ENCODE assay signal across 9 cellular contexts in the genomic region with DNA sequence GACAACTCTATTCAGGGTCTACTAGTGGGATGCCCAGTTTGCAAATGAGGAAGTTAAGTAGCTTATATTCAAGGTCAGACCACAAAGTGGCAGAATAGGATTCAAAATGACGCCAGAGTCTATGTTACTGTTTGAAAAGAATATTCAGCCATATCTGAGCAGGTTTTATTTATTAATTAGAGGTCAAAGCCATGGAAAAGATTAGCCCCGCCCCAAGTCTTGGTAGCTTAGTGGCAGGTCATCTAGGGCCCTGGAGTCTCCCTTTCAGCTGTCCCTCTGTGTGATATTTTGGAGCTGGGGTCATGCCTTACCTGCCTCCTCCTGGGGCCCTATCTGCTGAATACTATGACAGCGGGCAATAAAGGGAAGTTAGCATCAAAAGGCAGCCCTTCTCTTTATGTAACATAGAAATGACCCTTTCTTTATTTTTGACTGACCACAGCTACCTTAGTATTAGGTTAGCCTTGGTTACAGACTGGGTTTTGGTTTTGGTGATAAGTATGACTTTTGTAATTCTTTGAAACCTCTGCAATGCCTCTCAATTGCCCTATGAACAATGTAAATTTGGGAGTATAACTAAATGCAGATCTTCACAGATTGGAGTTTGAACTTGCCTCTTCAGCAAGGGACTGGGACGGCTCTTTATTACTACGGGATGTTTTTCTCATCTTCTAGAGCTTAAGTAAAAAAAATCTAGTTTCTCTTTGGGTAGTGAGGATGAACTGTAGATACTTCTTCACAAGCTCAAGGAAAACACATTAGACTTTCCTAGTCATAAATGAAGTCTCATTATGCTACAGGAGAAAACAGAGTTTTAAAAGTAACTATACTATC.
DNase-seq lines count a peak whose midpoint lies in the region; ATAC-seq and TF ChIP-seq lines count a peak whose summit lies in the region.
"Had no signal": no experiment of that assay in that cellular context is flagged by ENCODE, and none has a peak within 500 bp of the region (broad histone marks: within the 10 kb centered on the region; RNA-seq: fewer than 3 reads in every experiment).

No MANE protein-coding gene starts in this region.

- 79% methylated on average over 5 of the region's 5 CpGs for WGBS in suprapubic skin

- H3K27ac Mint-ChIP-seq in CD4-positive, CD25-positive, alpha-beta regulatory T cell, result peak overlapping the region; percentile 76 to 95 (median 91)

- H3K36me3 Mint-ChIP-seq in CD4-positive, CD25-positive, alpha-beta regulatory T cell, result no peaks in the 10 kb centered on the region
- H3K36me3 Mint-ChIP-seq in activated T-cell treated with anti-CD3 and anti-CD28 coated beads, Interleukin-2, amount 50 U/mL, for 4 hours (ENCODE audit: insufficient read depth), result peaks cover 3% of the 10 kb centered on the region

- H3K9me3 ChIP-seq in CD4-positive, CD25-positive, alpha-beta regulatory T cell (ENCODE audit: control insufficient read depth in 2 of 2, low read length in 2 of 2), result no peaks in the 10 kb centered on the region
- H3K9me3 ChIP-seq in suprapubic skin, result no peaks in the 10 kb centered on the region

- peak in 1 of 3 donors; percentile 53 for DNase-seq in CD4-positive, CD25-positive, alpha-beta regulatory T cell
- DNase-seq in activated T-cell treated with anti-CD3 and anti-CD28 coated beads, Interleukin-2, amount 50 U/mL, for 4 hours, result no peak
- DNase-seq in NCI-H526 (lab: John Stamatoyannopoulos, UW), result no peak
- no peak for DNase-seq in NCI-H2196 (lab: John Stamatoyannopoulos, UW; ENCODE audit: unreplicated experiment)
- DNase-seq in suprapubic skin (ENCODE audit: low spot score in 2 of 2), result no peak
- DNase-seq: NCI-H2171 treated with DMSO at 0.1 percent for 48 hours had no signal

- no peak for TF ChIP-seq POLR2A in suprapubic skin (IDR thresholded peaks at IDR 0.05)

- peak overlapping the region; percentile 80 for H3K27ac ChIP-seq in CD4-positive, CD25-positive, alpha-beta regulatory T cell (ENCODE audit: insufficient read depth, low read length, poor library complexity, severe bottlenecking)
- H3K27ac ChIP-seq in suprapubic skin, result no peak overlapping the region

- H3K4me3 Mint-ChIP-seq in CD4-positive, CD25-positive, alpha-beta regulatory T cell, result peak overlapping the region; percentile 13 to 51 (median 49)
- peak overlapping the region; percentile 53 for H3K4me3 Mint-ChIP-seq in activated T-cell treated with anti-CD3 and anti-CD28 coated beads, Interleukin-2, amount 50 U/mL, for 4 hours

- TF ChIP-seq CTCF in suprapubic skin (IDR thresholded peaks at IDR 0.05), result no peak

- peaks cover 45% of the 10 kb centered on the region for H3K4me1 ChIP-seq in CD4-positive, CD25-positive, alpha-beta regulatory T cell (ENCODE audit: control insufficient read depth, insufficient read depth, low read length, poor library complexity, severe bottlenecking)
- H3K4me1 ChIP-seq in suprapubic skin, result no peaks in the 10 kb centered on the region

- H3K9me3 Mint-ChIP-seq in CD4-positive, CD25-positive, alpha-beta regulatory T cell, result peaks cover 0 to 5% (median 1%) of the 10 kb centered on the region in 7 donors
- peaks cover 5% of the 10 kb centered on the region for H3K9me3 Mint-ChIP-seq in activated T-cell treated with anti-CD3 and anti-CD28 coated beads, Interleukin-2, amount 50 U/mL, for 4 hours

- ATAC-seq in CD4-positive, CD25-positive, alpha-beta regulatory T cell (ENCODE audit: low read depth in 2 of 2), result no peak
- ATAC-seq in GM19372 (IDR thresholded peaks at IDR 0.05; ENCODE audit: low read depth, unreplicated experiment) (peak; percentile 34), HG03521 (IDR thresholded peaks at IDR 0.05; ENCODE audit: unreplicated experiment) (peak; percentile 22), GM19023 (IDR thresholded peaks at IDR 0.05; ENCODE audit: unreplicated experiment) (no peak)
- no peak for ATAC-seq in activated T-cell treated with anti-CD3 and anti-CD28 coated beads, Interleukin-2, amount 50 U/mL, for 4 hours

- H3K36me3 ChIP-seq in CD4-positive, CD25-positive, alpha-beta regulatory T cell (ENCODE audit: control insufficient read depth, insufficient read depth, low read length), result no peaks in the 10 kb centered on the region
- H3K36me3 ChIP-seq in suprapubic skin, result no peaks in the 10 kb centered on the region

- no peaks in the 10 kb centered on the region for H3K27me3 Mint-ChIP-seq in CD4-positive, CD25-positive, alpha-beta regulatory T cell
- H3K27me3 Mint-ChIP-seq in activated T-cell treated with anti-CD3 and anti-CD28 coated beads, Interleukin-2, amount 50 U/mL, for 4 hours (ENCODE audit: low read depth), result no peaks in the 10 kb centered on the region

- peak overlapping the region; percentile 39 for H3K4me3 ChIP-seq in CD4-positive, CD25-positive, alpha-beta regulatory T cell (ENCODE audit: low read depth, low read length)
- H3K4me3 ChIP-seq in suprapubic skin, result no peak overlapping the region

- H3K4me1 Mint-ChIP-seq in CD4-positive, CD25-positive, alpha-beta regulatory T cell, result peaks cover 33 to 72% (median 42%) of the 10 kb centered on the region in 4 donors
- peaks cover 79% of the 10 kb centered on the region for H3K4me1 Mint-ChIP-seq in activated T-cell treated with anti-CD3 and anti-CD28 coated beads, Interleukin-2, amount 50 U/mL, for 4 hours (ENCODE audit: low read depth)

- TF ChIP-seq EP300 in suprapubic skin (IDR thresholded peaks at IDR 0.05), result no peak

- H3K27me3 ChIP-seq in CD4-positive, CD25-positive, alpha-beta regulatory T cell (ENCODE audit: control insufficient read depth, insufficient read depth, low read length), result no peaks in the 10 kb centered on the region
- H3K27me3 ChIP-seq in suprapubic skin, result no peaks in the 10 kb centered on the region

Comparison
In these comparisons a context has a peak if more than half of its experiments do, and no peak if none do; other contexts are left out.
1. ATAC-seq: peak in GM19372 (single experiment) and HG03521 (single experiment); none in CD4-positive, CD25-positive, alpha-beta regulatory T cell (0 of 2), activated T-cell treated with anti-CD3 and anti-CD28 coated beads, Interleukin-2, amount 50 U/mL, for 4 hours (0 of 2) and GM19023 (single experiment).